10 cellular contexts compared by ENCODE assay signal in genomic region chr6:97668716-97669115, GRCh38.
A peak's percentile ranks its signal among the peaks of the same experiment; 100 is the strongest.
DNase-seq lines count a peak whose midpoint lies in the region; ATAC-seq, FAIRE-seq and TF ChIP-seq lines count a peak whose summit lies in the region.
"Had no signal": no experiment of that assay in that cellular context is flagged by ENCODE, and none has a peak within 500 bp of the region (broad histone marks: within the 10 kb centered on the region; RNA-seq: fewer than 3 reads in every experiment).

No MANE protein-coding gene starts in this region.

- POLR2A ChIA-PET in AG04449 (lab: Yijun Ruan, JAX), result no interaction called here

- no peak for TF ChIP-seq CTCF in AG04449 (IDR thresholded peaks at IDR 0.05; ENCODE audit: insufficient read depth, low read length, missing control alignments)
- no peak for TF ChIP-seq CTCF in kidney (IDR thresholded peaks at IDR 0.05; ENCODE audit: borderline replicate concordance, extremely low read depth, insufficient read depth)
- TF ChIP-seq CTCF in upper lobe of right lung (IDR thresholded peaks at IDR 0.05), result no peak

- DNase-seq in AG04449 (ENCODE audit: low read depth, low spot score), result no peak
- DNase-seq in left ventricle myocardium superior, result peak; percentile 27
- no peak for DNase-seq in DMS 273 (lab: John Stamatoyannopoulos, UW; ENCODE audit: unreplicated experiment)
- no peak for DNase-seq in kidney
- no peak for DNase-seq in upper lobe of right lung
- DNase-seq: CD4-positive, CD25-positive, alpha-beta regulatory T cell had no signal

- H3K27ac ChIP-seq in kidney (ENCODE audit: low read depth in 2 of 2, low read length in 2 of 2) (no peak overlapping the region), upper lobe of right lung (no peak overlapping the region)

- H3K27me3 ChIP-seq in upper lobe of right lung, result no peaks in the 10 kb centered on the region

- no peaks in the 10 kb centered on the region for H3K36me3 ChIP-seq in kidney (ENCODE audit: control insufficient read depth in 1 of 2, insufficient read depth in 2 of 2, low read length in 2 of 2)
- no peaks in the 10 kb centered on the region for H3K36me3 ChIP-seq in upper lobe of right lung

- intact Hi-C loops in left ventricle myocardium superior (cut with micrococcal nuclease), result no loop called here
- intact Hi-C loops in kidney (cut with DNase I), result no loop called here
- intact Hi-C loops in upper lobe of right lung (cut with DNase I), result no loop called here

- no peaks in the 10 kb centered on the region for H3K9me3 ChIP-seq in kidney (ENCODE audit: control insufficient read depth in 1 of 2, low read length in 2 of 2)
- no peaks in the 10 kb centered on the region for H3K9me3 ChIP-seq in upper lobe of right lung

- H3K4me1 ChIP-seq in kidney (ENCODE audit: control insufficient read depth in 1 of 2, insufficient read depth in 1 of 2, low read depth in 1 of 2, low read length in 2 of 2) (no peaks in the 10 kb centered on the region), upper lobe of right lung (no peaks in the 10 kb centered on the region)

- peak overlapping the region; percentile 45 for H3K4me3 ChIP-seq in AG04449 (ENCODE audit: low read depth, low read length)
- no peak overlapping the region for H3K4me3 ChIP-seq in kidney (ENCODE audit: low read length in 2 of 2)
- H3K4me3 ChIP-seq in upper lobe of right lung, result no peak overlapping the region
- H3K4me3 ChIP-seq: lung had no signal

- no peak overlapping the region for H3K9ac ChIP-seq in kidney (ENCODE audit: low read length in 2 of 2)

- ATAC-seq in GM21367 (IDR thresholded peaks at IDR 0.05; ENCODE audit: unreplicated experiment) (peak; percentile 31), HG03565 (IDR thresholded peaks at IDR 0.05; ENCODE audit: unreplicated experiment) (peak; percentile 27), left ventricle myocardium superior (peak; percentile 85), HG02571 (IDR thresholded peaks at IDR 0.05; ENCODE audit: unreplicated experiment) (no peak), upper lobe of right lung (no peak)

- FAIRE-seq in kidney (lab: Jason Lieb, UNC), result no peak

- CTCF ChIA-PET in AG04449 (lab: Yijun Ruan, JAX), result no interaction called here

Comparison
In these comparisons a context has a peak if more than half of its experiments do, and no peak if none do; other contexts are left out.
1. ATAC-seq: peak in GM21367 (single experiment), HG03565 (single experiment) and left ventricle myocardium superior (single experiment); none in HG02571 (single experiment) and upper lobe of right lung (single experiment).